In genomic region chr9:131333771-131334567, GRCh38 we compare ENCODE assay signal across 21 cellular contexts. TPM values are rescaled to one million over a fixed set of nuclear protein-coding genes. Genes with fewer than 3 reads are reported as not detected.
DNase-seq lines count a peak whose midpoint lies in the region; ATAC-seq and TF ChIP-seq lines count a peak whose summit lies in the region.
"Had no signal": no experiment of that assay in that cellular context is flagged by ENCODE, and none has a peak within 500 bp of the region (broad histone marks: within the 10 kb centered on the region; RNA-seq: fewer than 3 reads in every experiment).

No MANE protein-coding gene starts in this region.

- H3K36me3 ChIP-seq in NT2/D1 (ENCODE audit: insufficient read depth, insufficient read length, low read length) (no peaks in the 10 kb centered on the region), psoas muscle (ENCODE audit: insufficient read depth in 1 of 2, low read depth in 1 of 2) (no peaks in the 10 kb centered on the region), ascending aorta (no peaks in the 10 kb centered on the region)
- H3K36me3 ChIP-seq: adrenal gland, brain microvascular endothelial cell, Peyer's patch, SJCRH30, vagina had no signal

- H3K4me1 Mint-ChIP-seq in CD14-positive monocyte (peaks cover 2% of the 10 kb centered on the region), nephron progenitor cell (peaks cover 48% of the 10 kb centered on the region)

- H3K4me3 ChIP-seq in NT2/D1 (ENCODE audit: insufficient read length, low read depth) = no peak overlapping the region
- H3K4me3 ChIP-seq in right cardiac atrium (ENCODE audit: low read length) = no peak overlapping the region
- no peak overlapping the region for H3K4me3 ChIP-seq in psoas muscle
- H3K4me3 ChIP-seq in ascending aorta = no peak overlapping the region
- H3K4me3 ChIP-seq: adrenal gland, mucosa of descending colon, Peyer's patch, vagina had no signal

- H3K27me3 ChIP-seq in NT2/D1 (ENCODE audit: insufficient read depth, insufficient read length) = no peaks in the 10 kb centered on the region
- H3K27me3 ChIP-seq in right cardiac atrium (ENCODE audit: control insufficient read depth, insufficient read depth) = no peaks in the 10 kb centered on the region
- H3K27me3 ChIP-seq in psoas muscle (ENCODE audit: insufficient read depth in 3 of 3, low read length in 2 of 3) = no peaks in the 10 kb centered on the region
- H3K27me3 ChIP-seq in ascending aorta = no peaks in the 10 kb centered on the region
- H3K27me3 ChIP-seq: adrenal gland, brain microvascular endothelial cell, Peyer's patch, SJCRH30, vagina had no signal

- H3K27me3 Mint-ChIP-seq in CD14-positive monocyte (ENCODE audit: low read depth in 3 of 3) = peaks cover 0 to 5% (median 3%) of the 10 kb centered on the region in 3 donors
- H3K27me3 Mint-ChIP-seq in nephron progenitor cell (ENCODE audit: low read depth, poor library complexity) = peaks cover 9% of the 10 kb centered on the region

- intact Hi-C loops in CD14-positive monocyte (cut with micrococcal nuclease) = no loop called here
- intact Hi-C loops in right cardiac atrium (cut with DNase I) = loop anchor here in 3 of 4 donors (5.0 to 10.0 kb wide), 3 partner anchors 49 to 99 kb away; partner anchors contain the start of genes FAM78A (in 2 of the 3) and PLPP7 (in 1 of the 3)
- intact Hi-C loops in psoas muscle (cut with DNase I) = loop anchor here in 1 of 2 donors (5.0 to 10.0 kb wide), 2 partner anchors 37 to 89 kb away; no protein-coding TSS in a partner anchor
- intact Hi-C loops in ascending aorta (cut with DNase I) = no loop called here

- H3K27ac ChIP-seq in right cardiac atrium (ENCODE audit: low read length) = peak overlapping the region; percentile 68
- peak overlapping the region; percentile 93 for H3K27ac ChIP-seq in psoas muscle
- H3K27ac ChIP-seq in ascending aorta = no peak overlapping the region
- H3K27ac ChIP-seq: adrenal gland, brain microvascular endothelial cell, Peyer's patch, SJCRH30, vagina had no signal

- H3K9me3 ChIP-seq in NT2/D1 (ENCODE audit: insufficient read depth, low read length) (no peaks in the 10 kb centered on the region), right cardiac atrium (ENCODE audit: control insufficient read depth, low read length) (no peaks in the 10 kb centered on the region), psoas muscle (no peaks in the 10 kb centered on the region), ascending aorta (no peaks in the 10 kb centered on the region)
- H3K9me3 ChIP-seq: adrenal gland, mucosa of descending colon, Peyer's patch, SJCRH30, vagina had no signal

- no peaks in the 10 kb centered on the region for H3K36me3 Mint-ChIP-seq in CD14-positive monocyte
- H3K36me3 Mint-ChIP-seq in nephron progenitor cell (ENCODE audit: low read depth) = no peaks in the 10 kb centered on the region

- TF ChIP-seq CTCF in CD14-positive monocyte (IDR thresholded peaks at IDR 0.05) (no peak), psoas muscle (IDR thresholded peaks at IDR 0.05) (no peak), nephron progenitor cell (IDR thresholded peaks at IDR 0.05) (no peak), ascending aorta (IDR thresholded peaks at IDR 0.05) (no peak)

- 88% methylated on average over 13 of the region's 13 CpGs for WGBS in right cardiac atrium
- 68 to 74% (median 73%) methylated on average over 13 of the region's 13 CpGs for WGBS in psoas muscle, 3 donors

- H3K4me3 Mint-ChIP-seq in CD14-positive monocyte = no peak overlapping the region
- no peak overlapping the region for H3K4me3 Mint-ChIP-seq in nephron progenitor cell
- H3K4me3 Mint-ChIP-seq: activated CD4-positive, alpha-beta memory T cell treated with anti-CD3 and anti-CD28 coated beads, Interleukin-2, amount 10 ng/mL, durations not matched to agents 7 days and 5 days had no signal

- DNase-seq in CD14-positive monocyte (ENCODE audit: low spot score) (peak; percentile 44), NT2/D1 (ENCODE audit: low read depth, low spot score) (no peak), right cardiac atrium (peak in 1 of 3 donors; percentile 52), psoas muscle (peak in 1 of 2 donors; percentile 51), NCI-H187 (lab: John Stamatoyannopoulos, UW) (no peak), nephron progenitor cell (no peak), KG1 (lab: John Stamatoyannopoulos, UW) (no peak), ascending aorta (ENCODE audit: low spot score in 2 of 2) (no peak)
- DNase-seq: activated CD4-positive, alpha-beta memory T cell treated with anti-CD3 and anti-CD28 coated beads, Interleukin-2, amount 10 ng/mL, durations not matched to agents 7 days and 5 days; activated gamma-delta T cell; brain microvascular endothelial cell; effector CD8-positive, alpha-beta T cell; NK-92 treated with Interleukin-12 subunit alpha and Interleukin-12 subunit beta, amount 100 ng/mL, for 24 hours; Peyer's patch; stimulated activated CD4-positive, alpha-beta T cell treated with anti-CD3 and anti-CD28 coated beads, Interleukin-4, amount 100 ng/mL, for 4 hours; stimulated activated naive CD4-positive, alpha-beta T cell had no signal

- H3K9me3 Mint-ChIP-seq in CD14-positive monocyte = no peaks in the 10 kb centered on the region
- peaks cover 2% of the 10 kb centered on the region for H3K9me3 Mint-ChIP-seq in nephron progenitor cell
- H3K9me3 Mint-ChIP-seq: activated CD4-positive, alpha-beta memory T cell treated with anti-CD3 and anti-CD28 coated beads, Interleukin-2, amount 10 ng/mL, durations not matched to agents 7 days and 5 days had no signal

- no peak for ATAC-seq in right cardiac atrium
- ATAC-seq in psoas muscle = no peak
- ATAC-seq: activated CD4-positive, CD25-positive, alpha-beta regulatory T cell treated with anti-CD3 and anti-CD28 coated beads, Interleukin-2, amount 50 U/mL, for 24 hours; mucosa of descending colon had no signal

- H3K9ac ChIP-seq in NT2/D1 (ENCODE audit: insufficient read length, low read depth) = peak overlapping the region; percentile 9

- H3K27ac Mint-ChIP-seq in CD14-positive monocyte (peak overlapping the region in 1 of 7 donors; percentile 36), nephron progenitor cell (no peak overlapping the region)
- H3K27ac Mint-ChIP-seq: activated CD4-positive, alpha-beta memory T cell treated with anti-CD3 and anti-CD28 coated beads, Interleukin-2, amount 10 ng/mL, durations not matched to agents 7 days and 5 days had no signal

- H3K4me1 ChIP-seq in NT2/D1 (ENCODE audit: insufficient read depth, insufficient read length) = peaks cover 10% of the 10 kb centered on the region
- H3K4me1 ChIP-seq in right cardiac atrium (ENCODE audit: control insufficient read depth, insufficient read depth, low read length) = peaks cover 2% of the 10 kb centered on the region
- peaks cover 14% of the 10 kb centered on the region for H3K4me1 ChIP-seq in psoas muscle
- H3K4me1 ChIP-seq in ascending aorta = peaks cover 0 to 9% of the 10 kb centered on the region in 2 donors
- H3K4me1 ChIP-seq: adrenal gland, Peyer's patch, SJCRH30 had no signal

RNA-seq across cellular contexts. Expression of gene PLPP7, which starts 44.4 kb away (rescaled TPM):
- polyA plus RNA-seq in CD14-positive monocyte (1 to 10 TPM; 1.5 to 3.1 TPM), right cardiac atrium (160 TPM), psoas muscle (100 to 1,000 TPM in 1 of 3 donors, 10 to 100 TPM in 2; 19.4 to 156 (median 90.5) TPM)
- total RNA-seq in right cardiac atrium (100 to 1,000 TPM in 3 of 4 donors, 10 to 100 TPM in 1; 96.3 to 126 (median 106) TPM), psoas muscle (100 to 1,000 TPM in 2 of 4 donors, 10 to 100 TPM in 2; 31.0 to 131 (median 94.5) TPM), ascending aorta (15.8 TPM)
- total RNA-seq: activated CD4-positive, alpha-beta memory T cell treated with anti-CD3 and anti-CD28 coated beads, Interleukin-2, amount 10 ng/mL, durations not matched to agents 7 days and 5 days had no signal

RNA-seq across cellular contexts. Expression of gene FAM78A, which starts 57.7 kb away (rescaled TPM):
- polyA plus RNA-seq in CD14-positive monocyte = 1 to 10 TPM; 6.4 to 7.2 TPM
- 10 to 100 TPM; 37.9 to 63.8 (median 53.9) TPM for total RNA-seq in right cardiac atrium
- polyA plus RNA-seq in right cardiac atrium = 50.7 TPM
- 10 to 100 TPM in 3 of 4 donors, 1 to 10 TPM in 1; 6.1 to 17.6 (median 14.2) TPM for total RNA-seq in psoas muscle
- 10 to 100 TPM in 1 of 3 donors, 1 to 10 TPM in 2; 4.3 to 11.5 (median 5.3) TPM for polyA plus RNA-seq in psoas muscle
- 6.2 TPM for total RNA-seq in ascending aorta

RNA-seq across cellular contexts. Expression of gene PRRC2B, which starts 59.9 kb away (rescaled TPM):
- polyA plus RNA-seq in CD14-positive monocyte (1 to 10 TPM; 2.8 to 8.6 TPM), right cardiac atrium (78.1 TPM), psoas muscle (10 to 100 TPM; 22.7 to 42.1 (median 27.5) TPM)
- total RNA-seq in right cardiac atrium (100 to 1,000 TPM; 137 to 175 (median 149) TPM), psoas muscle (100 to 1,000 TPM in 1 of 4 donors, 10 to 100 TPM in 3; 63.6 to 114 (median 78.7) TPM), ascending aorta (199 TPM)

Comparison
In these comparisons a context has a peak if more than half of its experiments do, and no peak if none do; other contexts are left out.
1. H3K27ac ChIP-seq: peak in right cardiac atrium (single experiment) and psoas muscle (single experiment); none in ascending aorta (0 of 2).
2. intact Hi-C loops: an anchor here in right cardiac atrium (5.0 to 10.0 kb wide); none called in CD14-positive monocyte and ascending aorta.